ENCODE assay signal across 8 cellular contexts in the genomic region with DNA sequence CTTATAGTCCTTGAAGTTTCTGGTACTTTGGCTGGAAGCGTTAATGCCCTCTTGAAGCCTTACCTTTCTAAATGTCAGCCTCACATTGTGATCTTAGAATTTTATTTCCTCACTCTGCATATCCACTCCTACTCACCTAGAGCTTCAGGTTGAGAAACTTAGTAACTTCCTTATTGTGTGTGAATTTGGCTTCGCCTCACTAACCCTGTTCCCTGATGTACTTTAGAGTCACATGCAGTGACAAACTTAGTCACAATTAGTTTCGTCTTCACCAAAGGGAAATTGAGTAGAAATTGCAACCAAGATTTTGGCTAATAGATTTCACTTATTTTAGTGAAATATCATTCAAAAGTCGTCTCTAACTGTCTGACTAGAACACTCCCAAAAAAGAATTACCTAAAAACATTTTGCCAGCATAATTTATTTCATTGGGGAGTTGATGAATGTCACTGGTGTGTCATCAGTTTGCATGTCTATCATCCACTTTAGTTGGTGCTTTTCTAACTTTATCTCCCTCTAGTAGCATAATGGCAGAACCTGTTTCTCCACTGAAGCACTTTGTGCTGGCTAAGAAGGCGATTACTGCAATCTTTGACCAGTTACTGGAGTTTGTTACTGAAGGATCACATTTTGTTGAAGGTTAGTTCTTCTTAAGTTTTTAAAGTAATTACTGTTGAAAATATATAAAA. TPM values are rescaled to one million over a fixed set of nuclear protein-coding genes. Genes with fewer than 3 reads are reported as not detected.
DNase-seq lines count a peak whose midpoint lies in the region; ATAC-seq and TF ChIP-seq lines count a peak whose summit lies in the region.

No MANE protein-coding gene starts in this region.

- TF ChIP-seq CTCF in AG04449 (IDR thresholded peaks at IDR 0.05; ENCODE audit: insufficient read depth, low read length, missing control alignments) (no peak), fibroblast of the aortic adventitia (IDR thresholded peaks at IDR 0.05; ENCODE audit: insufficient read depth, low read length) (no peak)

- CTCF ChIA-PET in AG04449 (lab: Yijun Ruan, JAX), result interaction anchor here (1.5 kb wide), 1 partner anchor 27 kb away, joined by 4 read pairs; no protein-coding TSS in a partner anchor

- H3K4me3 ChIP-seq in AG04449 (ENCODE audit: low read depth, low read length), result peak overlapping the region; percentile 92
- peak overlapping the region; percentile 96 for H3K4me3 ChIP-seq in SK-N-MC
- peak overlapping the region; percentile 92 for H3K4me3 ChIP-seq in fibroblast of the aortic adventitia (ENCODE audit: low read depth, low read length)
- peak overlapping the region; percentile 89 for H3K4me3 ChIP-seq in skeletal muscle cell (ENCODE audit: low read depth, low read length)

- ATAC-seq in GM18868 (IDR thresholded peaks at IDR 0.05; ENCODE audit: unreplicated experiment), result peak; percentile 75
- peak; percentile 67 for ATAC-seq in HG03095 (IDR thresholded peaks at IDR 0.05; ENCODE audit: unreplicated experiment)

- no peak overlapping the region for H3K27ac ChIP-seq in SK-N-MC

- DNase-seq in AG04449 (ENCODE audit: low read depth, low spot score) (no peak), SK-N-MC (ENCODE audit: low read depth, low spot score) (no peak), fibroblast of the aortic adventitia (ENCODE audit: low read depth) (peak; percentile 2), skeletal muscle cell (ENCODE audit: low read depth) (no peak), head of caudate nucleus (no peak), AG08395 (ENCODE audit: low spot score) (no peak)

- H3K36me3 ChIP-seq in SK-N-MC (ENCODE audit: insufficient read depth, low read length), result peaks cover 36% of the 10 kb centered on the region

- H3K9me3 ChIP-seq in SK-N-MC (ENCODE audit: low read depth, low read length), result no peaks in the 10 kb centered on the region

- intact Hi-C loops in head of caudate nucleus (cut with DNase I), result loop anchor here (5.0 kb wide), 1 partner anchor 214 kb away; a partner anchor contains a TSS

- H3K9ac ChIP-seq in SK-N-MC (ENCODE audit: insufficient read length), result peak overlapping the region; percentile 91

- POLR2A ChIA-PET in AG04449 (lab: Yijun Ruan, JAX), result interaction anchor here (0.9 kb wide), 1 partner anchor 25 kb away, joined by 4 read pairs; a partner anchor contains a TSS

RNA-seq across cellular contexts. Expression of a gene that starts 1.0 kb away (rescaled TPM):
- total RNA-seq in fibroblast of the aortic adventitia (ENCODE audit: low replicate concordance), result 44.7 and 220 TPM in 2 replicates

RNA-seq across cellular contexts. Expression of a gene that starts 25.6 kb away (rescaled TPM):
- 39.9 and 55.8 TPM in 2 replicates for total RNA-seq in fibroblast of the aortic adventitia (ENCODE audit: low replicate concordance)
